In the genomic region with DNA sequence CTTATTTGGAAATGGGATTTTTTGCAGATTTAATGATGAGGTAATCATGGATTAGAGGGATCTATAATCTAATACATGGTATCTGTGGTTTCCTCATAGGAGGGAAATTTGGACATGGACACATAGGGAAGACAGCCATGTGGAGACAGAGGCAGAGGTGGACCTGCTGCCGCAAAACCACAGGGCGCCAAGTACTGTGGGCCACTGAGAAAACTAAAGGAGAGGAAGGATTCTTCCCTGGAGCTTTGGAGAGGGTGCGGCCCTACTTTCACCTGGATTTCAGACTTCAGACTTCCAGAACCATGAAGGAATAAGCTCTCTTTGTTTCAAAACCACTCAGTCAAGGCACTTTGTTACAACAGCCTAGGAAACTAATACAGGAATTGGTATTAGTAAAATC, we compare ENCODE assay signal across 14 cellular contexts.
"Had no signal": no experiment of that assay in that cellular context is flagged by ENCODE, and none has a peak within 500 bp of the region (broad histone marks: within the 10 kb centered on the region; RNA-seq: fewer than 3 reads in every experiment).

No MANE protein-coding gene starts in this region.

- H3K36me3 Mint-ChIP-seq: activated CD4-positive, alpha-beta memory T cell treated with anti-CD3 and anti-CD28 coated beads for 36 hours; activated naive CD4-positive, alpha-beta T cell treated with anti-CD3 and anti-CD28 coated beads, Interleukin-2, amount 50 U/mL, for 24 hours; naive B cell; type B pancreatic cell had no signal

- DNase-seq: activated CD4-positive, alpha-beta memory T cell treated with anti-CD3 and anti-CD28 coated beads for 36 hours; activated CD4-positive, alpha-beta T cell treated with anti-CD3 and anti-CD28 coated beads for 36 hours; activated effector memory CD4-positive, alpha-beta T cell treated with anti-CD3 and anti-CD28 coated beads, Interleukin-2, amount 50 U/mL, for 16 hours; activated T-cell treated with anti-CD3 and anti-CD28 coated beads, Interleukin-2, amount 50 U/mL, for 4 hours; adrenal gland; heart right ventricle; naive B cell; posterior cingulate gyrus; stimulated activated naive CD8-positive, alpha-beta T cell treated with anti-CD3 and anti-CD28 coated beads, Interleukin-15, Interleukin-2, amounts not matched to agents 100 U/mL and 50 U/mL, for 24 hours; T-helper 17 cell had no signal

- H3K4me3 ChIP-seq: adrenal gland, heart right ventricle, right atrium auricular region had no signal

- H3K36me3 ChIP-seq: adrenal gland, heart right ventricle, right atrium auricular region had no signal

- H3K27ac Mint-ChIP-seq: activated CD4-positive, alpha-beta memory T cell treated with anti-CD3 and anti-CD28 coated beads for 36 hours; activated CD4-positive, alpha-beta T cell treated with anti-CD3 and anti-CD28 coated beads for 36 hours; activated naive CD4-positive, alpha-beta T cell treated with anti-CD3 and anti-CD28 coated beads, Interleukin-2, amount 50 U/mL, for 24 hours; naive B cell; type B pancreatic cell had no signal

- H3K27me3 Mint-ChIP-seq: type B pancreatic cell had no signal

- H3K9me3 Mint-ChIP-seq: activated CD4-positive, alpha-beta memory T cell treated with anti-CD3 and anti-CD28 coated beads for 36 hours; activated naive CD4-positive, alpha-beta T cell treated with anti-CD3 and anti-CD28 coated beads, Interleukin-2, amount 50 U/mL, for 24 hours; activated T-cell treated with anti-CD3 and anti-CD28 coated beads, Interleukin-2, amount 50 U/mL, for 4 hours; naive B cell; type B pancreatic cell had no signal

- H3K4me1 ChIP-seq: adrenal gland had no signal

- H3K27ac ChIP-seq: adrenal gland had no signal

- H3K27me3 ChIP-seq: adrenal gland, heart right ventricle, right atrium auricular region had no signal

- H3K9me3 ChIP-seq: adrenal gland, heart right ventricle, right atrium auricular region had no signal

- H3K4me1 Mint-ChIP-seq: activated CD4-positive, alpha-beta T cell treated with anti-CD3 and anti-CD28 coated beads for 36 hours; activated naive CD4-positive, alpha-beta T cell treated with anti-CD3 and anti-CD28 coated beads, Interleukin-2, amount 50 U/mL, for 24 hours; naive B cell; T-helper 17 cell had no signal

- ATAC-seq: activated CD4-positive, alpha-beta T cell treated with anti-CD3 and anti-CD28 coated beads for 36 hours; activated T-cell treated with anti-CD3 and anti-CD28 coated beads, Interleukin-2, amount 50 U/mL, for 4 hours; heart right ventricle; left lobe of liver; stimulated activated naive CD8-positive, alpha-beta T cell treated with anti-CD3 and anti-CD28 coated beads, Interleukin-15, Interleukin-2, amounts not matched to agents 100 U/mL and 50 U/mL, for 24 hours; T-helper 17 cell had no signal

- H3K4me3 Mint-ChIP-seq: activated CD4-positive, alpha-beta memory T cell treated with anti-CD3 and anti-CD28 coated beads for 36 hours; activated CD4-positive, alpha-beta T cell treated with anti-CD3 and anti-CD28 coated beads for 36 hours; activated naive CD4-positive, alpha-beta T cell treated with anti-CD3 and anti-CD28 coated beads, Interleukin-2, amount 50 U/mL, for 24 hours; activated T-cell treated with anti-CD3 and anti-CD28 coated beads, Interleukin-2, amount 50 U/mL, for 4 hours; naive B cell; T-helper 17 cell; type B pancreatic cell had no signal
